Comparison of ENCODE assay signal across 9 cellular contexts in genomic region chr10:17025444-17026295, GRCh38.
A peak's percentile ranks its signal among the peaks of the same experiment; 100 is the strongest.
DNase-seq lines count a peak whose midpoint lies in the region; ATAC-seq and TF ChIP-seq lines count a peak whose summit lies in the region.
"Had no signal": no experiment of that assay in that cellular context is flagged by ENCODE, and none has a peak within 500 bp of the region (broad histone marks: within the 10 kb centered on the region; RNA-seq: fewer than 3 reads in every experiment).

No MANE protein-coding gene starts in this region.

- no peak for TF ChIP-seq CTCF in natural killer cell (IDR thresholded peaks at IDR 0.05)

- H3K4me1 Mint-ChIP-seq in natural killer cell = peaks cover 57 to 68% of the 10 kb centered on the region in 2 donors

- no peaks in the 10 kb centered on the region for H3K27me3 Mint-ChIP-seq in natural killer cell (ENCODE audit: low read depth in 2 of 2)

- ATAC-seq in natural killer cell (peak in 2 of 3 donors; percentile 19 to 24), HG03045 (IDR thresholded peaks at IDR 0.05; ENCODE audit: unreplicated experiment) (no peak), GM19351 (IDR thresholded peaks at IDR 0.05; ENCODE audit: unreplicated experiment) (no peak)
- ATAC-seq in stimulated activated naive CD8-positive, alpha-beta T cell treated with anti-CD3 and anti-CD28 coated beads, Interleukin-15, Interleukin-2, amounts not matched to agents 100 U/mL and 50 U/mL, for 24 hours = peak; percentile 73

- intact Hi-C loops in natural killer cell (cut with micrococcal nuclease) = loop anchor here (2.0 to 10.0 kb wide), 5 partner anchors 191 to 1629 kb away; partner anchors contain the start of genes ARL5B, NSUN6 and ST8SIA6

- H3K4me3 Mint-ChIP-seq in natural killer cell = peak overlapping the region; percentile 43

- no peaks in the 10 kb centered on the region for H3K36me3 Mint-ChIP-seq in natural killer cell

- no peaks in the 10 kb centered on the region for H3K36me3 ChIP-seq in KOPT-K1 (ENCODE audit: insufficient read depth, low read length)

- DNase-seq in activated CD4-positive, alpha-beta T cell treated with anti-CD3 and anti-CD28 coated beads, Interleukin-2, amount 50 U/mL, for 4 hours = peak; percentile 48 to 56
- DNase-seq in dermis microvascular lymphatic vessel endothelial cell (ENCODE audit: low read depth in 2 of 2) (peak; percentile 80 to 95), natural killer cell (peak; percentile 47), NCI-H2107 treated with DMSO at 0.1 percent for 48 hours (lab: John Stamatoyannopoulos, UW; ENCODE audit: unreplicated experiment) (no peak)
- peak; percentile 80 for DNase-seq in stimulated activated naive CD8-positive, alpha-beta T cell treated with anti-CD3 and anti-CD28 coated beads, Interleukin-15, Interleukin-2, amounts not matched to agents 100 U/mL and 50 U/mL, for 24 hours

- H3K27ac ChIP-seq in KOPT-K1 (ENCODE audit: low read depth, low read length, poor library complexity, severe bottlenecking) = peak overlapping the region; percentile 88
- H3K27ac ChIP-seq: VCaP had no signal

- no peaks in the 10 kb centered on the region for H3K9me3 Mint-ChIP-seq in natural killer cell

- H3K27ac Mint-ChIP-seq in natural killer cell = peak overlapping the region; percentile 97

- no peaks in the 10 kb centered on the region for H3K9me3 ChIP-seq in KOPT-K1 (ENCODE audit: insufficient read depth, low read length, poor library complexity, severe bottlenecking)

Comparison
In these comparisons a context has a peak if more than half of its experiments do, and no peak if none do; other contexts are left out.
1. ATAC-seq: peak in natural killer cell (2 of 3) and stimulated activated naive CD8-positive, alpha-beta T cell treated with anti-CD3 and anti-CD28 coated beads, Interleukin-15, Interleukin-2, amounts not matched to agents 100 U/mL and 50 U/mL, for 24 hours (single experiment); none in HG03045 (single experiment) and GM19351 (single experiment).